22 cellular contexts compared by ENCODE assay signal in the genomic region with DNA sequence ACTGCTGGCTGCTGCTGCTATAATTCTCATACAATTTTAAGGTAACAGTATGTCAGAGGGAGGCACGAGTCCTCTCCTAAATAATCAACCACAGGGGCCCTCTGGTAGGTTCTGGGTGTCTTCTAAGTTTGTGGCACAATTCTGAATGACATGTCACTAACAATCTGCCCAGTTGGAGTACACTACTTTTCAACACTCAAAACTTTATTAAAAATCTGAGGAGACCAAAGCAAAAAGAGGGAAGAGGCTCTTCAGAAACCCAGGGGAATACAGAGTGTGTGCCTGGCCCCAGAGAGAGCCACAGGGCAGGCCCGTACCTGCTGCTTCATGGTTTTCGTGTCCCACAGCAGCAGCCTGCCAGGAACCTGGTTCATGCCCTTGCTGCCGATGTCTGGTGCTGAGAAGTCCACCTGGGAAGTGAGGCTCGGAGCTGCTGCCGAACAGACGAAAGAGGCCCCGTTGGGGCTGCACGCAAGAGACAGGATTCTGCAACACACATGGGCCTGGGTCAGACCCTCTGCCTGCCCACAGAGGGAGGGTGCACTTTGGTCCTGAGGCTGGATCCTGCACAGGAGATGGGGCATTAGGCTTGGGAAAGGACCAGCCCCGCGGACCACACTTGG. TPM values are rescaled to one million over a fixed set of nuclear protein-coding genes. Genes with fewer than 3 reads are reported as not detected.
A peak's percentile ranks its signal among the peaks of the same experiment; 100 is the strongest.
DNase-seq lines count a peak whose midpoint lies in the region; FAIRE-seq and TF ChIP-seq lines count a peak whose summit lies in the region.
"Had no signal": no experiment of that assay in that cellular context is flagged by ENCODE, and none has a peak within 500 bp of the region (broad histone marks: within the 10 kb centered on the region; RNA-seq: fewer than 3 reads in every experiment).

No MANE protein-coding gene starts in this region.

- POLR2A ChIA-PET in MCF 10A (lab: Yijun Ruan, JAX): no interaction called here

- no peaks in the 10 kb centered on the region for H4K20me1 ChIP-seq in keratinocyte (ENCODE audit: control insufficient read depth, extremely low read depth, insufficient read depth, low read length)

- BruUV-seq in MCF 10A (replicated peaks; lab: Mats Ljungman, UMichigan): no TSS peak
- no TSS peak for BruUV-seq in Calu3 (replicated peaks; lab: Mats Ljungman, UMichigan)

- CTCF ChIA-PET in MCF 10A (lab: Yijun Ruan, JAX): no interaction called here
- CTCF ChIA-PET in Calu3 (lab: Charles Lee): no interaction called here

- TF ChIP-seq CTCF in breast epithelium (IDR thresholded peaks at IDR 0.05) (no peak), MCF 10A (IDR thresholded peaks at IDR 0.05; ENCODE audit: unreplicated experiment) (no peak), bronchial epithelial cell (IDR thresholded peaks at IDR 0.05; ENCODE audit: insufficient read depth, low read length, severe bottlenecking) (no peak), keratinocyte (optimal IDR thresholded peaks at IDR 0.05 in 1 of 3, IDR thresholded peaks at IDR 0.05 in 1 of 3, conservative IDR thresholded peaks at IDR 0.05 in 1 of 3; ENCODE audit: extremely low read depth in 1 of 3, insufficient read depth in 2 of 3, low read length in 3 of 3) (no peak), stomach (IDR thresholded peaks at IDR 0.05) (no peak), Calu3 (IDR thresholded peaks at IDR 0.05; ENCODE audit: unreplicated experiment) (no peak)

- H3K4me1 ChIP-seq in breast epithelium (no peaks in the 10 kb centered on the region), keratinocyte (ENCODE audit: control insufficient read depth, extremely low read depth, insufficient read depth, low read length) (peaks cover 46% of the 10 kb centered on the region), stomach (peaks cover 5 to 18% (median 14%) of the 10 kb centered on the region in 4 donors)
- H3K4me1 ChIP-seq: thyroid gland had no signal

- H3K27me3 Mint-ChIP-seq in MCF 10A (ENCODE audit: insufficient read depth, unreplicated experiment): no peaks in the 10 kb centered on the region
- H3K27me3 Mint-ChIP-seq in Calu3 (ENCODE audit: unreplicated experiment): no peaks in the 10 kb centered on the region
- H3K27me3 Mint-ChIP-seq: activated CD4-positive, alpha-beta T cell treated with anti-CD3 and anti-CD28 coated beads, Interleukin-2, amount 10 ng/mL, durations not matched to agents 24 days and 14 days; activated naive CD4-positive, alpha-beta T cell treated with anti-CD3 and anti-CD28 coated beads, Interleukin-2, amount 10 ng/mL, durations not matched to agents 7 days and 5 days; dendritic cell treated with granulocyte-macrophage colony-stimulating factor and Interleukin-4, amounts not matched to agents 40 ng/mL and 50 ng/mL, for 4 days; natural killer cell treated with Interleukin-12 subunit alpha and Interleukin-12 subunit beta and Interleukin-15 and Interleukin-18, amount 100 ng/mL, for 72 hours had no signal

- FAIRE-seq in bronchial epithelial cell (lab: Jason Lieb, UNC): no peak
- FAIRE-seq in keratinocyte (lab: Jason Lieb, UNC): peak; percentile 76
- FAIRE-seq: A204.1, kidney had no signal

- no peak overlapping the region for H3K9ac ChIP-seq in keratinocyte (ENCODE audit: control insufficient read depth, extremely low read depth, insufficient read depth, low read length)

- H3K36me3 ChIP-seq in breast epithelium: no peaks in the 10 kb centered on the region
- H3K36me3 ChIP-seq in bronchial epithelial cell (ENCODE audit: control insufficient read depth, insufficient read depth, low read length): peaks cover 28% of the 10 kb centered on the region
- peaks cover 26 to 34% of the 10 kb centered on the region in 2 experiments for H3K36me3 ChIP-seq in keratinocyte (ENCODE audit: control insufficient read depth in 2 of 2, extremely low read depth in 1 of 2, insufficient read depth in 2 of 2, low read length in 2 of 2)
- H3K36me3 ChIP-seq in stomach: peaks cover 57 to 98% (median 94%) of the 10 kb centered on the region in 4 donors
- H3K36me3 ChIP-seq: MG63 had no signal

- H3K36me3 Mint-ChIP-seq in MCF 10A (ENCODE audit: insufficient read depth, unreplicated experiment) (peaks cover 6% of the 10 kb centered on the region), Calu3 (ENCODE audit: insufficient read depth, unreplicated experiment) (peaks cover 28% of the 10 kb centered on the region)

- H3K9me3 Mint-ChIP-seq in MCF 10A (ENCODE audit: unreplicated experiment) (no peaks in the 10 kb centered on the region), Calu3 (ENCODE audit: low read depth, unreplicated experiment) (no peaks in the 10 kb centered on the region)
- H3K9me3 Mint-ChIP-seq: activated CD4-positive, alpha-beta T cell treated with anti-CD3 and anti-CD28 coated beads, Interleukin-2, amount 10 ng/mL, durations not matched to agents 24 days and 14 days; activated naive CD4-positive, alpha-beta T cell treated with anti-CD3 and anti-CD28 coated beads, Interleukin-2, amount 10 ng/mL, durations not matched to agents 7 days and 5 days; CD14-positive monocyte; dendritic cell treated with granulocyte-macrophage colony-stimulating factor and Interleukin-4, amounts not matched to agents 40 ng/mL and 50 ng/mL, for 4 days; natural killer cell treated with Interleukin-12 subunit alpha and Interleukin-12 subunit beta and Interleukin-15 and Interleukin-18, amount 100 ng/mL, for 72 hours had no signal

- no peak overlapping the region for H2AFZ ChIP-seq in keratinocyte (ENCODE audit: control insufficient read depth, low read length)
- H2AFZ ChIP-seq: hepatocyte had no signal

- H3K9me1 ChIP-seq in keratinocyte (ENCODE audit: control insufficient read depth, extremely low read depth, insufficient read depth, low read length): peaks cover 2% of the 10 kb centered on the region

- dilution Hi-C loops in keratinocyte (cut with MboI; ENCODE audit: extremely low pct_ligation_motif_present, low sequenced_read_pairs): no loop called here

- H3K27ac ChIP-seq in breast epithelium: peak overlapping the region; percentile 73 to 84
- peak overlapping the region; percentile 25 for H3K27ac ChIP-seq in keratinocyte (ENCODE audit: control insufficient read depth, insufficient read depth, low read length)
- no peak overlapping the region for H3K27ac ChIP-seq in stomach
- H3K27ac ChIP-seq: hepatocyte, thyroid gland had no signal

- TF ChIP-seq EP300 in stomach (IDR thresholded peaks at IDR 0.05): no peak

- intact Hi-C loops in breast epithelium (cut with DNase I; ENCODE audit: low total_unique reads) (loop anchor here (2.0 kb wide), 1 partner anchor 60 kb away; no protein-coding TSS in a partner anchor), MCF 10A (cut with micrococcal nuclease) (no loop called here), stomach (cut with DNase I; ENCODE audit: low total_unique reads) (no loop called here), Calu3 (cut with micrococcal nuclease; ENCODE audit: unreplicated experiment) (no loop called here)

- no peaks in the 10 kb centered on the region for H3K4me1 Mint-ChIP-seq in MCF 10A (ENCODE audit: insufficient read depth, unreplicated experiment)
- H3K4me1 Mint-ChIP-seq in Calu3 (ENCODE audit: low read depth, unreplicated experiment): no peaks in the 10 kb centered on the region
- H3K4me1 Mint-ChIP-seq: activated naive CD4-positive, alpha-beta T cell treated with anti-CD3 and anti-CD28 coated beads, Interleukin-2, amount 10 ng/mL, durations not matched to agents 7 days and 5 days; CD14-positive monocyte had no signal

- H3K4me3 Mint-ChIP-seq in MCF 10A (ENCODE audit: unreplicated experiment) (no peak overlapping the region), Calu3 (ENCODE audit: low read depth, unreplicated experiment) (no peak overlapping the region)
- H3K4me3 Mint-ChIP-seq: activated CD4-positive, alpha-beta T cell treated with anti-CD3 and anti-CD28 coated beads, Interleukin-2, amount 10 ng/mL, durations not matched to agents 24 days and 14 days; activated naive CD4-positive, alpha-beta T cell treated with anti-CD3 and anti-CD28 coated beads, Interleukin-2, amount 10 ng/mL, durations not matched to agents 7 days and 5 days; CD14-positive monocyte; dendritic cell treated with granulocyte-macrophage colony-stimulating factor and Interleukin-4, amounts not matched to agents 40 ng/mL and 50 ng/mL, for 4 days; natural killer cell treated with Interleukin-12 subunit alpha and Interleukin-12 subunit beta and Interleukin-15 and Interleukin-18, amount 100 ng/mL, for 72 hours had no signal

- no peaks in the 10 kb centered on the region for H3K79me2 ChIP-seq in keratinocyte (ENCODE audit: control insufficient read depth, insufficient read depth, low read length)
- H3K79me2 ChIP-seq: hepatocyte had no signal

- TF ChIP-seq POLR2A in breast epithelium (IDR thresholded peaks at IDR 0.05) (no peak), stomach (IDR thresholded peaks at IDR 0.05) (no peak)

- 90 to 98% (median 95%) methylated on average over 11 of the region's 11 CpGs for WGBS in stomach, 5 donors

- H3K27ac Mint-ChIP-seq in MCF 10A (ENCODE audit: low read depth, unreplicated experiment) (no peak overlapping the region), Calu3 (ENCODE audit: unreplicated experiment) (no peak overlapping the region)
- H3K27ac Mint-ChIP-seq: activated naive CD4-positive, alpha-beta T cell treated with anti-CD3 and anti-CD28 coated beads, Interleukin-2, amount 10 ng/mL, durations not matched to agents 7 days and 5 days; dendritic cell treated with granulocyte-macrophage colony-stimulating factor and Interleukin-4, amounts not matched to agents 40 ng/mL and 50 ng/mL, for 4 days had no signal

- DNase-seq in breast epithelium (ENCODE audit: low spot score in 2 of 2): peak in 1 of 2 donors; percentile 81
- no peak for DNase-seq in MCF 10A (ENCODE audit: unreplicated experiment)
- peak; percentile 77 for DNase-seq in bronchial epithelial cell (ENCODE audit: low read depth)
- no peak for DNase-seq in keratinocyte (ENCODE audit: low read depth, low spot score)
- DNase-seq in stomach: peak; percentile 21
- DNase-seq in Calu3: no peak
- DNase-seq in activated effector memory CD4-positive, alpha-beta T cell treated with Interleukin-2 at 50 U/mL for 16 hours: no peak
- no peak for DNase-seq in NCI-H1092 (lab: John Stamatoyannopoulos, UW)
- DNase-seq: activated CD4-positive, alpha-beta T cell treated with anti-CD3 and anti-CD28 coated beads, Interleukin-2, amount 10 ng/mL, durations not matched to agents 24 days and 14 days; kidney; MG63; NCI-H1930; NCI-H446 treated with DMSO at 0.1 percent for 48 hours; stimulated activated CD4-positive, alpha-beta T cell treated with anti-CD3 and anti-CD28 coated beads, Interleukin-12 subunit alpha, Interleukin-12 subunit beta, amount 100 ng/mL, for 4 hours; thyroid gland had no signal

- H3K4me3 ChIP-seq in breast epithelium (no peak overlapping the region), bronchial epithelial cell (ENCODE audit: low read depth, low read length) (no peak overlapping the region), keratinocyte (ENCODE audit: control insufficient read depth in 2 of 3, extremely low read depth in 1 of 3, insufficient read depth in 2 of 3, low read depth in 1 of 3, low read length in 3 of 3) (peak overlapping the region in 1 of 3 experiments; percentile 19), stomach (no peak overlapping the region)
- H3K4me3 ChIP-seq: hepatocyte, MG63, thyroid gland had no signal

- H3K4me2 ChIP-seq in keratinocyte (ENCODE audit: control insufficient read depth, extremely low read depth, insufficient read depth, low read depth, low read length): peak overlapping the region; percentile 12
- H3K4me2 ChIP-seq: hepatocyte had no signal

- H3K9me3 ChIP-seq in breast epithelium: no peaks in the 10 kb centered on the region
- H3K9me3 ChIP-seq in keratinocyte (ENCODE audit: control insufficient read depth, low read depth, low read length): no peaks in the 10 kb centered on the region
- no peaks in the 10 kb centered on the region for H3K9me3 ChIP-seq in stomach
- H3K9me3 ChIP-seq: MG63, thyroid gland had no signal

- no peaks in the 10 kb centered on the region for H3K27me3 ChIP-seq in breast epithelium
- no peaks in the 10 kb centered on the region for H3K27me3 ChIP-seq in bronchial epithelial cell (ENCODE audit: control insufficient read depth, insufficient read depth, low read length)
- H3K27me3 ChIP-seq in keratinocyte (ENCODE audit: control insufficient read depth, extremely low read depth, insufficient read depth, low read length): no peaks in the 10 kb centered on the region
- no peaks in the 10 kb centered on the region for H3K27me3 ChIP-seq in stomach
- H3K27me3 ChIP-seq: hepatocyte, MG63, thyroid gland had no signal

RNA-seq across cellular contexts. Expression of a gene that starts 18.3 kb away (rescaled TPM):
- total RNA-seq in breast epithelium: 10 to 100 TPM; 21.4 to 26.5 (median 23.1) TPM
- 6.7 and 7.3 TPM in 2 replicates for total RNA-seq in MCF 10A (2022)
- total RNA-seq in bronchial epithelial cell: 4.7 and 6.9 TPM in 2 replicates
- polyA plus RNA-seq in keratinocyte: 19.1 to 34.6 TPM (median 22.5 TPM) in 3 replicates
- polyA plus RNA-seq in keratinocyte (2011; ENCODE audit: low read depth): 5.4 TPM
- polyA plus RNA-seq in keratinocyte (2011; cell fraction: cytosol; rRNA removed): 7.9 and 9.4 TPM in 2 replicates
- polyA plus RNA-seq in keratinocyte (2011; cell fraction: nucleus; rRNA removed): 50.6 and 63.8 TPM in 2 replicates
- polyA plus RNA-seq in keratinocyte (2012; ENCODE audit: low replicate concordance): 7.9 and 14.5 TPM in 2 replicates
- polyA minus RNA-seq in keratinocyte: 36.6 to 50.8 TPM (median 38.5 TPM) in 3 replicates
- polyA minus RNA-seq in keratinocyte (2011; cell fraction: cytosol; rRNA and poly(A)+ RNA removed): 17.1 TPM
- 26.6 and 35.0 TPM in 2 replicates for polyA minus RNA-seq in keratinocyte (2011; cell fraction: nucleus; rRNA and poly(A)+ RNA removed)
- 10 to 100 TPM in 4 of 5 donors, 1 to 10 TPM in 1; 7.0 to 79.4 (median 33.5) TPM for total RNA-seq in stomach
- 10 to 100 TPM in 1 of 3 donors, 1 to 10 TPM in 2; 6.3 to 13.2 (median 6.6) TPM for polyA plus RNA-seq in stomach
- 21.2 and 24.3 TPM in 2 replicates for total RNA-seq in Calu3 (2022)

RNA-seq across cellular contexts. Expression of a gene that starts 22.5 kb away (rescaled TPM):
- total RNA-seq in breast epithelium: 10 to 100 TPM; 36.8 to 41.6 (median 41.6) TPM
- 66.0 and 71.0 TPM in 2 replicates for total RNA-seq in MCF 10A (2022)
- total RNA-seq in bronchial epithelial cell: 51.9 and 68.0 TPM in 2 replicates
- polyA plus RNA-seq in keratinocyte: 33.7 to 48.2 TPM (median 41.7 TPM) in 3 replicates
- polyA plus RNA-seq in keratinocyte (2011; ENCODE audit: low read depth): 11.2 TPM
- 29.7 and 33.8 TPM in 2 replicates for polyA plus RNA-seq in keratinocyte (2011; cell fraction: cytosol; rRNA removed)
- 32.2 and 35.9 TPM in 2 replicates for polyA plus RNA-seq in keratinocyte (2011; cell fraction: nucleus; rRNA removed)
- polyA plus RNA-seq in keratinocyte (2012; ENCODE audit: low replicate concordance): 12.1 and 43.9 TPM in 2 replicates
- polyA minus RNA-seq in keratinocyte: 27.2 to 40.4 TPM (median 35.3 TPM) in 3 replicates
- polyA minus RNA-seq in keratinocyte (2011; cell fraction: cytosol; rRNA and poly(A)+ RNA removed): 23.6 TPM
- 15.2 and 29.2 TPM in 2 replicates for polyA minus RNA-seq in keratinocyte (2011; cell fraction: nucleus; rRNA and poly(A)+ RNA removed)
- 10 to 100 TPM; 11.1 to 33.0 (median 29.8) TPM for total RNA-seq in stomach
- 10 to 100 TPM; 21.7 to 30.8 (median 30.5) TPM for polyA plus RNA-seq in stomach
- total RNA-seq in Calu3 (2022): 84.8 and 89.0 TPM in 2 replicates

RNA-seq across cellular contexts. Expression of a gene that starts 40.6 kb away (rescaled TPM):
- total RNA-seq in breast epithelium (not detected), MCF 10A (2022) (not detected in 2 replicates), bronchial epithelial cell (not detected in 2 replicates), stomach (not detected), Calu3 (2022) (not detected in 2 replicates)
- polyA plus RNA-seq in keratinocyte (not detected in 3 replicates), stomach (not detected)
- not detected for polyA plus RNA-seq in keratinocyte (2011; ENCODE audit: low read depth)
- polyA plus RNA-seq in keratinocyte (2011; cell fraction: cytosol; rRNA removed): not detected in 2 replicates
- polyA plus RNA-seq in keratinocyte (2011; cell fraction: nucleus; rRNA removed): not detected in 2 replicates
- polyA plus RNA-seq in keratinocyte (2012; ENCODE audit: low replicate concordance): not detected in 2 replicates
- polyA minus RNA-seq in keratinocyte: not detected in 3 replicates
- polyA minus RNA-seq in keratinocyte (2011; cell fraction: cytosol; rRNA and poly(A)+ RNA removed): not detected
- not detected in 2 replicates for polyA minus RNA-seq in keratinocyte (2011; cell fraction: nucleus; rRNA and poly(A)+ RNA removed)
- total RNA-seq: activated CD4-positive, alpha-beta T cell treated with anti-CD3 and anti-CD28 coated beads, Interleukin-2, amount 10 ng/mL, durations not matched to agents 24 days and 14 days; hepatocyte; kidney; mesenteric fat pad; natural killer cell treated with Interleukin-12 subunit alpha and Interleukin-12 subunit beta and Interleukin-15 and Interleukin-18, amount 100 ng/mL, for 72 hours; thyroid gland had no signal
- polyA plus RNA-seq: CD14-positive monocyte, hepatocyte had no signal

RNA-seq across cellular contexts. Expression of a gene that starts 45.2 kb away (rescaled TPM):
- total RNA-seq in breast epithelium (10 to 100 TPM; 23.1 to 55.7 (median 52.8) TPM), MCF 10A (2022) (not detected in 2 replicates), bronchial epithelial cell (0.51 and 0.53 TPM in 2 replicates), stomach (10 to 100 TPM in 2 of 5 donors, 1 to 10 TPM in 2, under 1 TPM in 1; 0.89 to 18.7 (median 9.7) TPM), Calu3 (2022) (4.2 and 11.4 TPM in 2 replicates)
- polyA plus RNA-seq in keratinocyte (0.17 to 0.48 TPM (median 0.45 TPM) in 3 replicates), stomach (1 to 10 TPM; 2.1 to 6.5 (median 3.0) TPM)
- polyA plus RNA-seq in keratinocyte (2011; ENCODE audit: low read depth): 0.12 TPM
- 0.22 and 0.27 TPM in 2 replicates for polyA plus RNA-seq in keratinocyte (2011; cell fraction: cytosol; rRNA removed)
- 0.99 and 1.0 TPM in 2 replicates for polyA plus RNA-seq in keratinocyte (2011; cell fraction: nucleus; rRNA removed)
- 4.1 and 9.3 TPM in 2 replicates for polyA plus RNA-seq in keratinocyte (2012; ENCODE audit: low replicate concordance)
- 0.20 to 0.54 TPM in 2 of 3 replicates, not detected in the other for polyA minus RNA-seq in keratinocyte
- polyA minus RNA-seq in keratinocyte (2011; cell fraction: cytosol; rRNA and poly(A)+ RNA removed): not detected
- 0.63 and 1.2 TPM in 2 replicates for polyA minus RNA-seq in keratinocyte (2011; cell fraction: nucleus; rRNA and poly(A)+ RNA removed)

Comparison
In these comparisons a context has a peak if more than half of its experiments do, and no peak if none do; other contexts are left out.
1. DNase-seq: peak in bronchial epithelial cell (single experiment) and stomach (single experiment); none in MCF 10A (single experiment), keratinocyte (single experiment), Calu3 (single experiment), activated effector memory CD4-positive, alpha-beta T cell treated with Interleukin-2 at 50 U/mL for 16 hours (single experiment) and NCI-H1092 (single experiment).
2. H3K27ac ChIP-seq: peak in breast epithelium (2 of 2) and keratinocyte (single experiment); none in stomach (0 of 5).